8 cellular contexts compared by ENCODE assay signal in genomic region chr10:110354322-110354766, GRCh38.
A peak's percentile ranks its signal among the peaks of the same experiment; 100 is the strongest.
DNase-seq lines count a peak whose midpoint lies in the region; ATAC-seq and TF ChIP-seq lines count a peak whose summit lies in the region.

No MANE protein-coding gene starts in this region.

- TF ChIP-seq CTCF in WERI-Rb-1 (IDR thresholded peaks at IDR 0.05; ENCODE audit: low read depth, low read length) = peak; percentile 91

- H3K27me3 ChIP-seq in WERI-Rb-1 (ENCODE audit: insufficient read depth, low read depth, severe bottlenecking) = no peaks in the 10 kb centered on the region

- peak overlapping the region; percentile 43; the same call in 1 of the 2 replicates for H3K27ac ChIP-seq in WERI-Rb-1
- no peak overlapping the region for H3K27ac ChIP-seq in caudate nucleus (ENCODE audit: low read depth, low read length)

- DNase-seq in Ammon's horn (ENCODE audit: low spot score) (peak; percentile 77), NAMALWA (ENCODE audit: low spot score) (peak; percentile 90), WERI-Rb-1 (peak; percentile 91), caudate nucleus (lab: John Stamatoyannopoulos, UW) (peak in 50 of 61 donors; percentile 5 to 88 (median 44)), kidney tubule cell (ENCODE audit: low spot score) (peak; percentile 89)
- peak; percentile 68 for DNase-seq in stimulated activated CD4-positive, alpha-beta T cell treated with anti-CD3 and anti-CD28 coated beads, Interleukin-2, amount 100 ng/mL, for 4 hours (ENCODE audit: low read depth)

- no peaks in the 10 kb centered on the region for H3K9me3 ChIP-seq in WERI-Rb-1 (ENCODE audit: severe bottlenecking)

- no peaks in the 10 kb centered on the region for H3K36me3 ChIP-seq in WERI-Rb-1

- ATAC-seq in GM18909 (IDR thresholded peaks at IDR 0.05; ENCODE audit: poor library complexity, unreplicated experiment) = peak; percentile 26
- no peak for ATAC-seq in GM21360 (IDR thresholded peaks at IDR 0.05; ENCODE audit: unreplicated experiment)

- peak overlapping the region; percentile 32 for H3K4me3 ChIP-seq in WERI-Rb-1 (ENCODE audit: low read depth, low read length)
